37 cellular contexts compared by ENCODE assay signal in the genomic region with DNA sequence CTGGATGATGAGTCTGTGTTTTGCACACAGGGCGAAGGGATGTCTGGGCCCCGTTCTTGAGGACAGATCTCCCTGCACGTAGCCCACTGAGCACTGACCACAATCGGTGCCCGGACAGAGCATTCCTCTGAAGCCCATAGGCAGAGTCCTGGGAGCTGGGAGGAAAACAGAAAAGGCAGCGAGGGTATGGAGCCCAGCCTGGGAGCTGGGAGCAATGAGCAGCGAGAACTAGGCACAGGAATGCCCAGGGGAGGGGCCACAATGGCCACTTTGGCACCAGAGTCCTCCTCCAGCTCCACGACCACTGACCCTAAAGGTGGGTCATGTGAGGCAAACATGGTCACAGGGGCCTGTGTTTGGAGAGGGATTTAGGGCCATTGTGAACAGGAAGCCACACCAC.
"Had no signal": no experiment of that assay in that cellular context is flagged by ENCODE, and none has a peak within 500 bp of the region (broad histone marks: within the 10 kb centered on the region; RNA-seq: fewer than 3 reads in every experiment).

No MANE protein-coding gene starts in this region.

- ATAC-seq: activated naive CD4-positive, alpha-beta T cell treated with anti-CD3 and anti-CD28 coated beads, Interleukin-2, amount 50 U/mL, for 72 hours; activated T-cell treated with anti-CD3 and anti-CD28 coated beads, Interleukin-2, amount 50 U/mL, for 4 hours; PC-3; Right ventricle myocardium inferior had no signal

- H3K9me3 ChIP-seq: adrenal gland, body of pancreas, breast epithelium, MG63, Peyer's patch had no signal

- H3K36me3 Mint-ChIP-seq: activated CD4-positive, alpha-beta memory T cell treated with anti-CD3 and anti-CD28 coated beads for 36 hours; activated naive CD4-positive, alpha-beta T cell treated with anti-CD3 and anti-CD28 coated beads, Interleukin-2, amount 50 U/mL, for 72 hours had no signal

- H3K4me3 ChIP-seq: adrenal gland, body of pancreas, breast epithelium, MG63, Peyer's patch had no signal

- H3K27ac Mint-ChIP-seq: activated B cell treated with CpG ODN at 0.5 μM for 24 hours; activated CD4-positive, alpha-beta memory T cell treated with anti-CD3 and anti-CD28 coated beads for 36 hours; activated naive CD4-positive, alpha-beta T cell treated with anti-CD3 and anti-CD28 coated beads for 36 hours; activated naive CD4-positive, alpha-beta T cell treated with anti-CD3 and anti-CD28 coated beads, Interleukin-2, amount 50 U/mL, for 72 hours; activated T-helper 1 cell treated with anti-CD3 and anti-CD28 coated beads, Interleukin-12 subunit alpha, Interleukin-12 subunit beta, Interleukin-2, Interleukin-4 antibody, amounts not matched to agents 30 ng/mL and 10 ng/mL and 1 ng/mL, durations not matched to agents 14 hours and 24 hours and 36 hours had no signal

- H3K9me3 Mint-ChIP-seq: activated B cell treated with CpG ODN at 0.5 μM for 24 hours; activated CD4-positive, alpha-beta memory T cell treated with anti-CD3 and anti-CD28 coated beads for 36 hours; activated naive CD4-positive, alpha-beta T cell treated with anti-CD3 and anti-CD28 coated beads for 36 hours; activated naive CD4-positive, alpha-beta T cell treated with anti-CD3 and anti-CD28 coated beads, Interleukin-2, amount 50 U/mL, for 72 hours; activated T-cell treated with anti-CD3 and anti-CD28 coated beads, Interleukin-2, amount 50 U/mL, for 4 hours; activated T-helper 1 cell treated with anti-CD3 and anti-CD28 coated beads, Interleukin-12 subunit alpha, Interleukin-12 subunit beta, Interleukin-2, Interleukin-4 antibody, amounts not matched to agents 30 ng/mL and 10 ng/mL and 1 ng/mL, durations not matched to agents 14 hours and 24 hours and 36 hours had no signal

- H3K4me3 Mint-ChIP-seq: activated B cell treated with CpG ODN at 0.5 μM for 24 hours; activated CD4-positive, alpha-beta memory T cell treated with anti-CD3 and anti-CD28 coated beads for 36 hours; activated naive CD4-positive, alpha-beta T cell treated with anti-CD3 and anti-CD28 coated beads for 36 hours; activated T-cell treated with anti-CD3 and anti-CD28 coated beads, Interleukin-2, amount 50 U/mL, for 4 hours; activated T-helper 1 cell treated with anti-CD3 and anti-CD28 coated beads, Interleukin-12 subunit alpha, Interleukin-12 subunit beta, Interleukin-2, Interleukin-4 antibody, amounts not matched to agents 30 ng/mL and 10 ng/mL and 1 ng/mL, durations not matched to agents 14 hours and 24 hours and 36 hours had no signal

- DNase-seq: activated B cell treated with CpG ODN at 0.5 μM for 24 hours; activated CD4-positive, alpha-beta memory T cell treated with anti-CD3 and anti-CD28 coated beads for 36 hours; activated CD4-positive, alpha-beta T cell treated with anti-CD3 and anti-CD28 coated beads for 4 hours; activated CD4-positive, alpha-beta T cell treated with anti-CD3 and anti-CD28 coated beads, Interleukin-2, amount 50 U/mL, for 1 hour; activated CD4-positive, CD25-positive, alpha-beta regulatory T cell treated with anti-CD3 and anti-CD28 coated beads, Interleukin-2, amount 50 U/mL, for 72 hours; activated CD8-positive, alpha-beta memory T cell treated with anti-CD3 and anti-CD28 coated beads, Interleukin-2, amount 50 U/mL, for 4 hours; activated gamma-delta T cell treated with Interleukin-2 at 50 U/mL for 16 hours; activated naive CD4-positive, alpha-beta T cell treated with anti-CD3 and anti-CD28 coated beads for 36 hours; activated T-cell treated with anti-CD3 and anti-CD28 coated beads for 4 hours; activated T-cell treated with anti-CD3 and anti-CD28 coated beads, Interleukin-2, amount 50 U/mL, for 4 hours; Kasumi-1; KG1; MG63; NCI-H1048; NCI-H1105 treated with DMSO at 0.1 percent for 48 hours; NCI-H1436; NCI-H1694; NCI-H1930; NCI-H2081 treated with DMSO at 0.1 percent for 48 hours; NCI-H510A; NCI-H748 treated with DMSO at 0.1 percent for 48 hours; NK-92 treated with Interleukin-12 subunit alpha and Interleukin-12 subunit beta, amount 100 ng/mL, for 24 hours; PC-3; Peyer's patch; SIG-M5; SW 1271; T-helper 1 cell; T-helper 2 cell; T-helper 9 cell had no signal

- H3K27ac ChIP-seq: adrenal gland, breast epithelium, Peyer's patch, RWPE1, VCaP had no signal

- H3K27me3 ChIP-seq: adrenal gland, body of pancreas, MG63, Peyer's patch had no signal

- H3K27me3 Mint-ChIP-seq: activated CD4-positive, alpha-beta memory T cell treated with anti-CD3 and anti-CD28 coated beads for 36 hours had no signal

- H3K4me1 ChIP-seq: breast epithelium, Peyer's patch had no signal

- H3K4me1 Mint-ChIP-seq: activated B cell treated with CpG ODN at 0.5 μM for 24 hours had no signal

- H3K36me3 ChIP-seq: adrenal gland, breast epithelium, MG63, Peyer's patch had no signal
